In the genomic region with DNA sequence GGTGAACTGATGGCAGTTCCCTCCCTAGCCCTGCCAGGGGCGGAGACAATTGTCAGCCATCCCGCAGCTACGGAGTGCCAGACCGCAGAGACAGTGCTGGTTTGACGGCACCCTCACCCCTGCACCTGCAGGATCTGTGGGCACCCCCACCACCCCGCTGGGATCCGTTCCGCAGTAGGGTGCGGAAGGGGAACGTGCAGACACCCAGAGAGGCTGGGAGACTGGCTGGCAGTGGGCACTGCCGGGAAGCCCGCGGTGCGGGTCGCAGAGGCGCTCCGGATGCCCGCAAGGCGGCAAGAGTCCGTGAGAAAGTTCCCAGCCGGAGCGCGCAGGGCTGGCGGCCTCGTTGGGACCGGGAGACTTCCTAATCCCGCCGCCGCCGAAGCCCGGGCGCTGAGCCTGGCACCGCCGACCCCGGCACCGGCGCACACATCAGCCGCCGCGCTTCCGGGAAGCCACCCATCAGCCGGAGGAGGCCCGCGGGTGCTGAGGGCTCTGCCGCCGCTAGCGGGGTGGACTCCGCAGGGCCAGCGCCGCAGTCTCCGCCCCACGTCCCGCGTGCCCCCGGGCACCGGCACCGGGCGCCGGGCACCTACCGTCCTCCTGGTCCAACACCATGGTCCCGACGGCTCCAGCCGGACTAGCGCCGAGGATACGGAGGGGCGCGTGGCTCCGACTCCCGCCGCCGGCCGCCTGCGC, we compare ENCODE assay signal across 8 cellular contexts. TPM values are rescaled to one million over a fixed set of nuclear protein-coding genes. Genes with fewer than 3 reads are reported as not detected.
DNase-seq lines count a peak whose midpoint lies in the region; TF ChIP-seq lines count a peak whose summit lies in the region.

No MANE protein-coding gene starts in this region.

- H3K9me3 Mint-ChIP-seq in MCF 10A (ENCODE audit: unreplicated experiment) (no peaks in the 10 kb centered on the region), brain (peaks cover 2 to 9% (median 5%) of the 10 kb centered on the region in 5 experiments)

- no peak overlapping the region for H3K14ac ChIP-seq in mesenchymal stem cell (ENCODE audit: low read length in 2 of 2)

- DNase-seq in breast epithelium (ENCODE audit: low spot score in 2 of 2) (peak in 1 of 2 donors; percentile 46), MCF 10A (ENCODE audit: unreplicated experiment) (no peak), mesenchymal stem cell (no peak), tibial artery (peak in 1 of 2 donors; percentile 53), GM10248 (ENCODE audit: extremely low spot score) (no peak), KG1 (lab: John Stamatoyannopoulos, UW) (no peak), pons (ENCODE audit: low spot score) (no peak)

- H3K4ac ChIP-seq in mesenchymal stem cell (ENCODE audit: low read depth in 1 of 2, low read length in 2 of 2) = no peak overlapping the region

- peaks cover 8% of the 10 kb centered on the region for H3K4me1 Mint-ChIP-seq in MCF 10A (ENCODE audit: insufficient read depth, unreplicated experiment)
- H3K4me1 Mint-ChIP-seq in brain = peaks cover 69% of the 10 kb centered on the region

- WGBS in mesenchymal stem cell = 4% methylated on average over 51 of the region's 74 CpGs

- H3K9me3 ChIP-seq in breast epithelium (no peaks in the 10 kb centered on the region), mesenchymal stem cell (ENCODE audit: control insufficient read depth, low read length) (no peaks in the 10 kb centered on the region), tibial artery (no peaks in the 10 kb centered on the region)

- H3K23ac ChIP-seq in mesenchymal stem cell (ENCODE audit: low read length in 2 of 2) = no peak overlapping the region

- BruUV-seq in MCF 10A (replicated peaks; lab: Mats Ljungman, UMichigan) = no TSS peak

- POLR2A ChIA-PET in MCF 10A (lab: Yijun Ruan, JAX) = no interaction called here
- POLR2A ChIA-PET in GM10248 (lab: Yijun Ruan, JAX) = no interaction called here

- intact Hi-C loops in breast epithelium (cut with DNase I; ENCODE audit: low total_unique reads) (no loop called here), MCF 10A (cut with micrococcal nuclease) (no loop called here), tibial artery (cut with DNase I; ENCODE audit: low total_unique reads) (no loop called here)

- no peak overlapping the region for H3K27ac Mint-ChIP-seq in MCF 10A (ENCODE audit: low read depth, unreplicated experiment)
- peak overlapping the region in 1 of 5 experiments; percentile 57 for H3K27ac Mint-ChIP-seq in brain

- no peak overlapping the region for H2AK5ac ChIP-seq in mesenchymal stem cell (ENCODE audit: low read length, severe bottlenecking)

- no peak overlapping the region for H2BK12ac ChIP-seq in mesenchymal stem cell (ENCODE audit: low read length in 2 of 2)

- H3K4me3 ChIP-seq in breast epithelium (peak overlapping the region; percentile 33 to 70 (median 51)), mesenchymal stem cell (ENCODE audit: insufficient read depth in 1 of 2, low read depth in 1 of 2, low read length in 2 of 2) (peak overlapping the region; percentile 37 to 49), tibial artery (peak overlapping the region; percentile 33 to 41)

- H3K9ac ChIP-seq in mesenchymal stem cell (ENCODE audit: low read length) = no peak overlapping the region

- no peak overlapping the region for H4K8ac ChIP-seq in mesenchymal stem cell (ENCODE audit: low read length)

- no peak overlapping the region for H3K18ac ChIP-seq in mesenchymal stem cell (ENCODE audit: low read depth in 1 of 2, low read length in 2 of 2)

- no peak overlapping the region for H2BK120ac ChIP-seq in mesenchymal stem cell (ENCODE audit: low read depth, low read length)

- no peaks in the 10 kb centered on the region for H3K36me3 Mint-ChIP-seq in MCF 10A (ENCODE audit: insufficient read depth, unreplicated experiment)
- no peaks in the 10 kb centered on the region for H3K36me3 Mint-ChIP-seq in brain

- H2AFZ ChIP-seq in mesenchymal stem cell (ENCODE audit: low read depth, low read length) = no peak overlapping the region

- H3K36me3 ChIP-seq in breast epithelium (no peaks in the 10 kb centered on the region), mesenchymal stem cell (ENCODE audit: control insufficient read depth in 1 of 2, insufficient read depth in 2 of 2, low read depth in 1 of 2, low read length in 2 of 2) (no peaks in the 10 kb centered on the region), tibial artery (no peaks in the 10 kb centered on the region)

- no peak overlapping the region for H2BK5ac ChIP-seq in mesenchymal stem cell (ENCODE audit: low read depth, low read length, poor library complexity, severe bottlenecking)

- H3K27ac ChIP-seq in breast epithelium (no peak overlapping the region), mesenchymal stem cell (ENCODE audit: low read length, poor library complexity, severe bottlenecking) (no peak overlapping the region), tibial artery (no peak overlapping the region)

- no peak for TF ChIP-seq POLR2A in breast epithelium (IDR thresholded peaks at IDR 0.05)

- no peaks in the 10 kb centered on the region for H3K79me1 ChIP-seq in mesenchymal stem cell (replicated peaks; ENCODE audit: low read length, poor library complexity, severe bottlenecking)

- H3K4me2 ChIP-seq in mesenchymal stem cell (ENCODE audit: low read length, poor library complexity, severe bottlenecking) = peak overlapping the region; percentile 84

- H4K91ac ChIP-seq in mesenchymal stem cell (ENCODE audit: low read length) = no peak overlapping the region

- H3K4me3 Mint-ChIP-seq in MCF 10A (ENCODE audit: unreplicated experiment) (no peak overlapping the region), brain (peak overlapping the region; percentile 68 to 86 (median 74))

- peaks cover 3 to 5% of the 10 kb centered on the region in 2 donors for H3K4me1 ChIP-seq in breast epithelium
- peaks cover 13% of the 10 kb centered on the region for H3K4me1 ChIP-seq in mesenchymal stem cell (ENCODE audit: control insufficient read depth, insufficient read depth, low read depth, low read length)
- peaks cover 0 to 27% (median 23%) of the 10 kb centered on the region in 4 donors for H3K4me1 ChIP-seq in tibial artery

- TF ChIP-seq CTCF in breast epithelium (IDR thresholded peaks at IDR 0.05) (no peak), MCF 10A (IDR thresholded peaks at IDR 0.05; ENCODE audit: unreplicated experiment) (no peak), brain (conservative IDR thresholded peaks at IDR 0.05) (no peak), tibial artery (IDR thresholded peaks at IDR 0.05) (no peak), GM10248 (IDR thresholded peaks at IDR 0.05; ENCODE audit: control extremely low read depth, extremely low read depth, low read depth, missing control alignments) (no peak)

- no peak overlapping the region for H2BK15ac ChIP-seq in mesenchymal stem cell (ENCODE audit: low read depth, poor library complexity, severe bottlenecking)

- H3K27me3 ChIP-seq in breast epithelium (peaks cover 0 to 61% of the 10 kb centered on the region in 2 donors), mesenchymal stem cell (ENCODE audit: control insufficient read depth in 1 of 2, insufficient read depth in 1 of 2, low read length in 2 of 2) (peaks cover 77 to 89% of the 10 kb centered on the region in 2 experiments), tibial artery (peaks cover 0 to 69% of the 10 kb centered on the region in 2 donors)

- peaks cover 35% of the 10 kb centered on the region for H3K27me3 Mint-ChIP-seq in MCF 10A (ENCODE audit: insufficient read depth, unreplicated experiment)
- peaks cover 66% of the 10 kb centered on the region for H3K27me3 Mint-ChIP-seq in brain

- CTCF ChIA-PET in MCF 10A (lab: Yijun Ruan, JAX) = interaction anchor here (5.7 to 15.4 kb wide), 2 partner anchors 42 to 299 kb away, joined by 37 to 398 read pairs; no protein-coding TSS in a partner anchor
- CTCF ChIA-PET in GM10248 (lab: Yijun Ruan, JAX) = no interaction called here

RNA-seq across cellular contexts. Expression of gene LMO1, which starts 4.3 kb away (rescaled TPM):
- total RNA-seq in breast epithelium (not detected), MCF 10A (2022) (not detected in 2 replicates)
- 0.93 TPM for polyA plus RNA-seq in brain (ENCODE audit: insufficient read depth, low read depth, low replicate concordance)
- not detected for polyA plus RNA-seq in mesenchymal stem cell (2013, experiment 1 of 2)
- polyA plus RNA-seq in mesenchymal stem cell (2013, experiment 2 of 2) = not detected
